ENCODE assay signal across 21 cellular contexts in genomic region chr17:76805319-76805718, GRCh38.
DNase-seq lines count a peak whose midpoint lies in the region; ATAC-seq and TF ChIP-seq lines count a peak whose summit lies in the region.
"Had no signal": no experiment of that assay in that cellular context is flagged by ENCODE, and none has a peak within 500 bp of the region (broad histone marks: within the 10 kb centered on the region; RNA-seq: fewer than 3 reads in every experiment).

No MANE protein-coding gene starts in this region.

- DNase-seq in GM03348 (ENCODE audit: low spot score) (peak; percentile 35), NB4 (ENCODE audit: low read depth) (peak; percentile 53), choroid plexus epithelial cell (ENCODE audit: low read depth) (peak; percentile 17), osteoblast (ENCODE audit: insufficient read length, low spot score, missing footprints) (peak; percentile 68), NCI-H1417 treated with DMSO at 0.1 percent for 48 hours (lab: John Stamatoyannopoulos, UW) (no peak)
- no peak for DNase-seq in effector memory CD8-positive, alpha-beta T cell
- DNase-seq: activated naive CD8-positive, alpha-beta T cell treated with anti-CD3 and anti-CD28 coated beads, Interleukin-2, amount 50 U/mL, for 24 hours; effector memory CD4-positive, alpha-beta T cell; NCI-H2081 treated with DMSO at 0.1 percent for 48 hours; NCI-H524; right cardiac atrium; stimulated activated naive CD4-positive, alpha-beta T cell had no signal

- H3K27ac ChIP-seq in osteoblast (ENCODE audit: low read depth, low read length) = no peak overlapping the region
- H3K27ac ChIP-seq: SJSA1, tibial nerve had no signal

- no peaks in the 10 kb centered on the region for H3K4me1 ChIP-seq in osteoblast (ENCODE audit: insufficient read depth, low read length)
- H3K4me1 ChIP-seq: tibial nerve had no signal

- H3K4me2 ChIP-seq in osteoblast (ENCODE audit: insufficient read depth, low read length) = no peak overlapping the region
- H3K4me2 ChIP-seq: GM23338 had no signal

- H3K36me3 Mint-ChIP-seq in effector memory CD8-positive, alpha-beta T cell (ENCODE audit: insufficient read depth) = no peaks in the 10 kb centered on the region
- H3K36me3 Mint-ChIP-seq: CD14-positive monocyte had no signal

- H3K27me3 Mint-ChIP-seq in effector memory CD8-positive, alpha-beta T cell = no peaks in the 10 kb centered on the region
- H3K27me3 Mint-ChIP-seq: activated naive CD8-positive, alpha-beta T cell treated with anti-CD3 and anti-CD28 coated beads, Interleukin-2, amount 50 U/mL, for 24 hours; activated T-helper 17 cell treated with anti-CD3 and anti-CD28 coated beads, Interleukin-2, amount 50 U/mL, for 72 hours; central memory CD8-positive, alpha-beta T cell had no signal

- no peak overlapping the region for H2AFZ ChIP-seq in osteoblast (ENCODE audit: low read length)
- H2AFZ ChIP-seq: GM23338 had no signal

- H3K27ac Mint-ChIP-seq in effector memory CD8-positive, alpha-beta T cell = no peak overlapping the region
- H3K27ac Mint-ChIP-seq: activated naive CD8-positive, alpha-beta T cell treated with anti-CD3 and anti-CD28 coated beads, Interleukin-2, amount 50 U/mL, for 24 hours; CD14-positive monocyte had no signal

- H3K4me3 Mint-ChIP-seq in effector memory CD8-positive, alpha-beta T cell = no peak overlapping the region
- H3K4me3 Mint-ChIP-seq: activated naive CD8-positive, alpha-beta T cell treated with anti-CD3 and anti-CD28 coated beads, Interleukin-2, amount 50 U/mL, for 24 hours; activated T-helper 17 cell treated with anti-CD3 and anti-CD28 coated beads, Interleukin-2, amount 50 U/mL, for 72 hours; CD14-positive monocyte; central memory CD8-positive, alpha-beta T cell; GM23338 had no signal

- H3K79me2 ChIP-seq in osteoblast (ENCODE audit: insufficient read depth, low read length) = no peaks in the 10 kb centered on the region

- TF ChIP-seq POLR2A in NB4 (IDR thresholded peaks at IDR 0.05; ENCODE audit: extremely low read depth, insufficient read length) = no peak

- ATAC-seq in effector memory CD8-positive, alpha-beta T cell (replicated peaks) = no peak
- no peak for ATAC-seq in GM21619 (IDR thresholded peaks at IDR 0.05; ENCODE audit: unreplicated experiment)
- no peak for ATAC-seq in HG02885 (IDR thresholded peaks at IDR 0.05; ENCODE audit: poor library complexity, unreplicated experiment)
- ATAC-seq: activated CD4-positive, CD25-positive, alpha-beta regulatory T cell treated with anti-CD3 and anti-CD28 coated beads, Interleukin-2, amount 50 U/mL, for 24 hours; activated naive CD8-positive, alpha-beta T cell treated with anti-CD3 and anti-CD28 coated beads, Interleukin-2, amount 50 U/mL, for 24 hours; activated T-helper 17 cell treated with anti-CD3 and anti-CD28 coated beads, Interleukin-2, amount 50 U/mL, for 72 hours; right cardiac atrium had no signal

- no peaks in the 10 kb centered on the region for H3K9me3 Mint-ChIP-seq in effector memory CD8-positive, alpha-beta T cell
- H3K9me3 Mint-ChIP-seq: activated naive CD8-positive, alpha-beta T cell treated with anti-CD3 and anti-CD28 coated beads, Interleukin-2, amount 50 U/mL, for 24 hours; activated T-helper 17 cell treated with anti-CD3 and anti-CD28 coated beads, Interleukin-2, amount 50 U/mL, for 72 hours; central memory CD8-positive, alpha-beta T cell had no signal

- no peaks in the 10 kb centered on the region for H3K4me1 Mint-ChIP-seq in effector memory CD8-positive, alpha-beta T cell (ENCODE audit: low read depth in 2 of 2)
- H3K4me1 Mint-ChIP-seq: activated naive CD8-positive, alpha-beta T cell treated with anti-CD3 and anti-CD28 coated beads, Interleukin-2, amount 50 U/mL, for 24 hours; activated T-helper 17 cell treated with anti-CD3 and anti-CD28 coated beads, Interleukin-2, amount 50 U/mL, for 72 hours; central memory CD8-positive, alpha-beta T cell had no signal

- H3K4me3 ChIP-seq in NB4 (ENCODE audit: low read depth, low read length) (no peak overlapping the region), choroid plexus epithelial cell (ENCODE audit: low read depth, low read length) (no peak overlapping the region), osteoblast (ENCODE audit: insufficient read depth, low read length) (no peak overlapping the region)
- H3K4me3 ChIP-seq: GM23338, SJSA1, tibial nerve had no signal

- no peaks in the 10 kb centered on the region for H3K9me3 ChIP-seq in osteoblast (ENCODE audit: low read depth, low read length)
- H3K9me3 ChIP-seq: SJSA1, tibial nerve had no signal

- no peaks in the 10 kb centered on the region for H3K27me3 ChIP-seq in osteoblast (ENCODE audit: insufficient read depth, low read length)
- H3K27me3 ChIP-seq: SJSA1, tibial nerve had no signal

- no peaks in the 10 kb centered on the region for H3K36me3 ChIP-seq in osteoblast (ENCODE audit: insufficient read depth, low read length)
- H3K36me3 ChIP-seq: SJSA1 had no signal

- H4K20me1 ChIP-seq in osteoblast (ENCODE audit: insufficient read depth, low read length) = no peaks in the 10 kb centered on the region

- TF ChIP-seq CTCF in NB4 (IDR thresholded peaks at IDR 0.05; ENCODE audit: low read depth, low read length) (no peak), choroid plexus epithelial cell (conservative IDR thresholded peaks at IDR 0.05; ENCODE audit: low read depth, low read length) (no peak), osteoblast (IDR thresholded peaks at IDR 0.05; ENCODE audit: extremely low read depth, low read depth, low read length) (no peak)

Comparison
In these comparisons a context has a peak if more than half of its experiments do, and no peak if none do; other contexts are left out.
1. DNase-seq: peak in GM03348 (single experiment), NB4 (single experiment), choroid plexus epithelial cell (single experiment) and osteoblast (single experiment); none in effector memory CD8-positive, alpha-beta T cell (0 of 3) and NCI-H1417 treated with DMSO at 0.1 percent for 48 hours (single experiment).